8 cellular contexts compared by ENCODE assay signal in genomic region chr1:19484793-19485361, GRCh38. TPM values are rescaled to one million over a fixed set of nuclear protein-coding genes. Genes with fewer than 3 reads are reported as not detected.
DNase-seq lines count a peak whose midpoint lies in the region; ATAC-seq and TF ChIP-seq lines count a peak whose summit lies in the region.

No MANE protein-coding gene starts in this region.

- H3K36me3 ChIP-seq in BE2C (no peaks in the 10 kb centered on the region), parathyroid adenoma (ENCODE audit: control insufficient read depth, insufficient read depth, low read length) (no peaks in the 10 kb centered on the region)

- H3K27me3 ChIP-seq in BE2C = no peaks in the 10 kb centered on the region
- H3K27me3 ChIP-seq in foreskin keratinocyte = no peaks in the 10 kb centered on the region
- no peaks in the 10 kb centered on the region for H3K27me3 ChIP-seq in parathyroid adenoma (ENCODE audit: control insufficient read depth, insufficient read depth, low read length)

- CTCF ChIA-PET in activated CD4-positive, alpha-beta memory T cell treated with anti-CD3 and anti-CD28 coated beads for 36 hours (lab: Charles Lee) = interaction anchor here (1.2 to 10.1 kb wide), 2 partner anchors 92 to 97 kb away, joined by 5 to 77 read pairs; no protein-coding TSS in a partner anchor

- ATAC-seq in GM18909 (IDR thresholded peaks at IDR 0.05; ENCODE audit: poor library complexity, unreplicated experiment) (peak; percentile 21), HG03354 (IDR thresholded peaks at IDR 0.05; ENCODE audit: poor library complexity, severe bottlenecking, unreplicated experiment) (peak; percentile 23), foreskin keratinocyte (peak; percentile 18)

- H3K79me2 ChIP-seq in parathyroid adenoma = peaks cover 45% of the 10 kb centered on the region

- H3K4me1 ChIP-seq in BE2C (no peaks in the 10 kb centered on the region), foreskin keratinocyte (no peaks in the 10 kb centered on the region), parathyroid adenoma (peaks cover 8% of the 10 kb centered on the region)

- no peaks in the 10 kb centered on the region for H3K9me3 Mint-ChIP-seq in activated CD4-positive, alpha-beta memory T cell treated with anti-CD3 and anti-CD28 coated beads for 36 hours

- H3K27ac Mint-ChIP-seq in activated CD4-positive, alpha-beta memory T cell treated with anti-CD3 and anti-CD28 coated beads for 36 hours = peak overlapping the region; percentile 93

- H3K4me2 ChIP-seq in parathyroid adenoma (ENCODE audit: low read length) = peak overlapping the region; percentile 87

- DNase-seq in BE2C (peak; percentile 25), foreskin keratinocyte (no peak), SHP77 (lab: John Stamatoyannopoulos, UW) (no peak)
- no peak for DNase-seq in activated CD4-positive, alpha-beta memory T cell treated with anti-CD3 and anti-CD28 coated beads for 36 hours
- DNase-seq in stimulated activated CD8-positive, alpha-beta memory T cell treated with anti-CD3 and anti-CD28 coated beads, Interleukin-4, amount 100 ng/mL, for 48 hours = no peak

- H3K9ac ChIP-seq in parathyroid adenoma = peak overlapping the region; percentile 92

- peak overlapping the region; percentile 78 for H3K4me3 ChIP-seq in BE2C (ENCODE audit: low read depth, low read length)
- H3K4me3 ChIP-seq in parathyroid adenoma (ENCODE audit: low read depth, low read length) = peak overlapping the region; percentile 89

- H3K27me3 Mint-ChIP-seq in activated CD4-positive, alpha-beta memory T cell treated with anti-CD3 and anti-CD28 coated beads for 36 hours = no peaks in the 10 kb centered on the region

- intact Hi-C loops in activated CD4-positive, alpha-beta memory T cell treated with anti-CD3 and anti-CD28 coated beads for 36 hours (cut with micrococcal nuclease) = loop anchor here (1.0 to 10.0 kb wide), 4 partner anchors 16 to 530 kb away; partner anchors contain the start of gene IFFO2

- H2AFZ ChIP-seq in parathyroid adenoma = peak overlapping the region; percentile 46

- H3K4me3 Mint-ChIP-seq in activated CD4-positive, alpha-beta memory T cell treated with anti-CD3 and anti-CD28 coated beads for 36 hours = peak overlapping the region; percentile 96

- H3K4me1 Mint-ChIP-seq in activated CD4-positive, alpha-beta memory T cell treated with anti-CD3 and anti-CD28 coated beads for 36 hours (ENCODE audit: low read depth) = peaks cover 61% of the 10 kb centered on the region

- H3K9me3 ChIP-seq in BE2C = no peaks in the 10 kb centered on the region
- H3K9me3 ChIP-seq in parathyroid adenoma (ENCODE audit: control insufficient read depth, low read length) = no peaks in the 10 kb centered on the region

- peaks cover 10% of the 10 kb centered on the region for H3K36me3 Mint-ChIP-seq in activated CD4-positive, alpha-beta memory T cell treated with anti-CD3 and anti-CD28 coated beads for 36 hours

- TF ChIP-seq CTCF in BE2C (IDR thresholded peaks at IDR 0.05; ENCODE audit: low read depth, low read length) (no peak), foreskin keratinocyte (conservative IDR thresholded peaks at IDR 0.05) (no peak), parathyroid adenoma (IDR thresholded peaks at IDR 0.05) (no peak)

- POLR2A ChIA-PET in activated CD4-positive, alpha-beta memory T cell treated with anti-CD3 and anti-CD28 coated beads for 36 hours (lab: Charles Lee) = interaction anchor here (1.0 to 2.1 kb wide), 4 partner anchors 8 to 31 kb away, joined by 3 to 8 read pairs (median 4); no protein-coding TSS in a partner anchor

- peak overlapping the region; percentile 87 for H3K27ac ChIP-seq in foreskin keratinocyte
- peak overlapping the region; percentile 88 for H3K27ac ChIP-seq in parathyroid adenoma

RNA-seq across cellular contexts. Expression of gene CAPZB, which starts 0.5 kb away (rescaled TPM):
- 161 TPM for polyA plus RNA-seq in BE2C (2012; ENCODE audit: insufficient read depth, insufficient read length, low read depth)
- total RNA-seq in activated CD4-positive, alpha-beta memory T cell treated with anti-CD3 and anti-CD28 coated beads for 36 hours = 100 to 1,000 TPM; 388 to 419 TPM
- total RNA-seq in foreskin keratinocyte = 181 and 196 TPM in 2 replicates
- 285 and 303 TPM in 2 replicates for polyA plus RNA-seq in foreskin keratinocyte
